16 cellular contexts compared by ENCODE assay signal in the genomic region with DNA sequence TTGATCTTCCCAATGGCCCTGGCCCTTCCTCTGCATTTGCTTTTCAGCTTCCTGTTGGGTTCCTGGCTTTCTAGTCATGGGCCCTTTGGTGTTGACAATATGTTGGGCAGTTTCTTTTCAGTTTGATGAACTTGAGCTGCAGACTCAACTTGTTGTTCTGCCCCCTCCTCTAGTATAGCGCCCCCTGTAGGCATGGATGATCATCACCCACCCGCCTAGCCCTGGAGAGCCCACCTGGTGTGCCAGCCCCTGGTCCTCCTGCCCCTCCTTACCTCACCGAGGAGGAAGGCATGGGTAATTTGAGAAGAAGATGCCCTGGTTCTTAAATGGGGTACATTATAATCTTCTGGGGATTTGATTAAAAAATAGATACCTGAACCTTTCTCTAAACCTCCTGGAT.
DNase-seq lines count a peak whose midpoint lies in the region; ATAC-seq and TF ChIP-seq lines count a peak whose summit lies in the region.
"Had no signal": no experiment of that assay in that cellular context is flagged by ENCODE, and none has a peak within 500 bp of the region (broad histone marks: within the 10 kb centered on the region; RNA-seq: fewer than 3 reads in every experiment).

No MANE protein-coding gene starts in this region.

- WGBS in SK-N-SH (ENCODE audit: low lambda C conversion rate) = 16% methylated on average over 3 of the region's 3 CpGs

- H2AFZ ChIP-seq in SK-N-SH (ENCODE audit: low read depth) (no peak overlapping the region), Loucy (ENCODE audit: low read length) (no peak overlapping the region), neural progenitor cell (replicated peaks) (no peak overlapping the region)

- H3K27ac ChIP-seq in SK-N-SH (ENCODE audit: low read depth in 2 of 2, low read length in 1 of 2) = no peak overlapping the region
- H3K27ac ChIP-seq in neural progenitor cell = no peak overlapping the region
- H3K27ac ChIP-seq in RWPE1 = no peak overlapping the region
- H3K27ac ChIP-seq: BLaER1 treated with 17β-estradiol and CSF1 and Interleukin-3, amounts not matched to agents 10 nM and 100 nM; SJCRH30 had no signal

- POLR2A ChIA-PET in SK-N-SH (lab: Yijun Ruan, JAX) = no interaction called here
- POLR2A ChIA-PET in WTC11 (lab: Charles Lee) = no interaction called here
- POLR2A ChIA-PET in RWPE1 (lab: Yijun Ruan, JAX; ENCODE audit: low non-redundant PET) = no interaction called here

- no peaks in the 10 kb centered on the region for H4K20me1 ChIP-seq in SK-N-SH (ENCODE audit: insufficient read depth)
- no peaks in the 10 kb centered on the region for H4K20me1 ChIP-seq in Loucy (ENCODE audit: insufficient read depth, low read length, poor library complexity, severe bottlenecking)
- H4K20me1 ChIP-seq in neural progenitor cell (ENCODE audit: low read depth) = no peaks in the 10 kb centered on the region
- H4K20me1 ChIP-seq: BLaER1 treated with 17β-estradiol and CSF1 and Interleukin-3, amounts not matched to agents 10 nM and 100 nM had no signal

- TF ChIP-seq CTCF in SK-N-SH (IDR thresholded peaks at IDR 0.05) = peak; percentile 23; the same call in 1 of the 2 replicates
- TF ChIP-seq CTCF in Loucy (conservative IDR thresholded peaks at IDR 0.05; ENCODE audit: low read length) = peak; percentile 50
- TF ChIP-seq CTCF in WTC11 (IDR thresholded peaks at IDR 0.05) = peak; percentile 18; the same call in 1 of the 2 replicates
- peak; percentile 25 for TF ChIP-seq CTCF in neural progenitor cell (IDR thresholded peaks at IDR 0.05)
- TF ChIP-seq CTCF in RWPE1 (conservative IDR thresholded peaks at IDR 0.05; ENCODE audit: low read depth) = no peak

- H3K9me3 ChIP-seq in SK-N-SH = no peaks in the 10 kb centered on the region
- H3K9me3 ChIP-seq in Loucy (ENCODE audit: insufficient read depth, low read depth, low read length) = no peaks in the 10 kb centered on the region
- H3K9me3 ChIP-seq in neural progenitor cell (ENCODE audit: low read depth) = no peaks in the 10 kb centered on the region
- H3K9me3 ChIP-seq: BLaER1 treated with 17β-estradiol and CSF1 and Interleukin-3, amounts not matched to agents 10 nM and 100 nM; SJCRH30 had no signal

- H3K27ac Mint-ChIP-seq in WTC11 (no peak overlapping the region), neural progenitor cell (no peak overlapping the region)
- H3K27ac Mint-ChIP-seq: T-cell had no signal

- H3K27me3 Mint-ChIP-seq in WTC11 (ENCODE audit: low read depth) (no peaks in the 10 kb centered on the region; the same call in 1 of the 2 replicates), neural progenitor cell (ENCODE audit: insufficient read depth, low read depth) (peaks cover 7% of the 10 kb centered on the region)

- H3K4me1 ChIP-seq in SK-N-SH (ENCODE audit: control insufficient read depth in 1 of 2, insufficient read depth in 2 of 2, low read depth in 1 of 2, low read length in 1 of 2) (no peaks in the 10 kb centered on the region; a peak in 1 of 4 replicates), Loucy (ENCODE audit: insufficient read depth, low read length, poor library complexity, severe bottlenecking) (peaks cover 13% of the 10 kb centered on the region), neural progenitor cell (no peaks in the 10 kb centered on the region)
- H3K4me1 ChIP-seq: BLaER1 treated with 17β-estradiol and CSF1 and Interleukin-3, amounts not matched to agents 10 nM and 100 nM; SJCRH30 had no signal

- H3K36me3 Mint-ChIP-seq in WTC11 (no peaks in the 10 kb centered on the region; the same call in 1 of the 2 replicates), neural progenitor cell (no peaks in the 10 kb centered on the region)
- H3K36me3 Mint-ChIP-seq: T-cell had no signal

- ATAC-seq in SK-N-SH treated with all-trans-retinoic acid at 6 μM for 48 hours (no peak), WTC11 (no peak)
- ATAC-seq: T-cell had no signal

- H3F3A ChIP-seq in SK-N-SH (replicated peaks; ENCODE audit: insufficient read depth) (no peaks in the 10 kb centered on the region), Loucy (ENCODE audit: low read depth) (no peaks in the 10 kb centered on the region), neural progenitor cell (ENCODE audit: low read depth) (no peaks in the 10 kb centered on the region)

- H3K4me1 Mint-ChIP-seq in WTC11 (peaks cover 11% of the 10 kb centered on the region), neural progenitor cell (no peaks in the 10 kb centered on the region)
- H3K4me1 Mint-ChIP-seq: T-cell had no signal

- TF ChIP-seq EP300 in SK-N-SH (IDR thresholded peaks at IDR 0.05; ENCODE audit: borderline replicate concordance in 1 of 2, low read depth in 1 of 2, low read length in 1 of 2) = no peak

- no peak overlapping the region for H3K4me3 Mint-ChIP-seq in WTC11
- no peak overlapping the region for H3K4me3 Mint-ChIP-seq in neural progenitor cell
- H3K4me3 Mint-ChIP-seq: T-cell had no signal

- H3K36me3 ChIP-seq in SK-N-SH (replicated peaks in 1 of 2; ENCODE audit: control insufficient read depth in 1 of 2, insufficient read depth in 2 of 2, low read length in 1 of 2) = no peaks in the 10 kb centered on the region
- no peaks in the 10 kb centered on the region for H3K36me3 ChIP-seq in Loucy (ENCODE audit: insufficient read depth, low read length)
- no peaks in the 10 kb centered on the region for H3K36me3 ChIP-seq in neural progenitor cell
- H3K36me3 ChIP-seq: BLaER1 treated with 17β-estradiol and CSF1 and Interleukin-3, amounts not matched to agents 10 nM and 100 nM; SJCRH30 had no signal

- H3K27me3 ChIP-seq in SK-N-SH (ENCODE audit: insufficient read depth) = no peaks in the 10 kb centered on the region
- no peaks in the 10 kb centered on the region for H3K27me3 ChIP-seq in Loucy (ENCODE audit: insufficient read depth, low read length, poor library complexity, severe bottlenecking)
- H3K27me3 ChIP-seq in neural progenitor cell = no peaks in the 10 kb centered on the region
- H3K27me3 ChIP-seq: BLaER1 treated with 17β-estradiol and CSF1 and Interleukin-3, amounts not matched to agents 10 nM and 100 nM; SJCRH30 had no signal

- H3K9me3 Mint-ChIP-seq in WTC11 (peaks cover 16% of the 10 kb centered on the region), neural progenitor cell (no peaks in the 10 kb centered on the region)

- no peak for TF ChIP-seq RAD21 in SK-N-SH (IDR thresholded peaks at IDR 0.05; ENCODE audit: low read length)

- no peaks in the 10 kb centered on the region for H3K9me2 ChIP-seq in SK-N-SH
- no peaks in the 10 kb centered on the region for H3K9me2 ChIP-seq in Loucy (replicated peaks; ENCODE audit: low read depth, low read length)

- H3K4me2 ChIP-seq in SK-N-SH (no peak overlapping the region), Loucy (ENCODE audit: low read depth, low read length, poor library complexity, severe bottlenecking) (no peak overlapping the region), neural progenitor cell (no peak overlapping the region)
- H3K4me2 ChIP-seq: BLaER1 treated with 17β-estradiol and CSF1 and Interleukin-3, amounts not matched to agents 10 nM and 100 nM had no signal

- H3K9ac ChIP-seq in SK-N-SH = no peak overlapping the region
- H3K9ac ChIP-seq in Loucy (ENCODE audit: low read depth, low read length, poor library complexity, severe bottlenecking) = no peak overlapping the region
- H3K9ac ChIP-seq in neural progenitor cell = no peak overlapping the region
- H3K9ac ChIP-seq: BLaER1 treated with 17β-estradiol and CSF1 and Interleukin-3, amounts not matched to agents 10 nM and 100 nM had no signal

- H3K79me2 ChIP-seq in SK-N-SH (ENCODE audit: insufficient read depth) = no peaks in the 10 kb centered on the region
- H3K79me2 ChIP-seq in Loucy (ENCODE audit: insufficient read depth, low read length) = no peaks in the 10 kb centered on the region
- no peaks in the 10 kb centered on the region for H3K79me2 ChIP-seq in neural progenitor cell (ENCODE audit: low read depth)

- CTCF ChIA-PET in SK-N-SH (lab: Yijun Ruan, JAX) (interaction anchor here (1.1 to 2.0 kb wide), 6 partner anchors 9 to 105 kb away, joined by 3 to 13 read pairs (median 6); no protein-coding TSS in a partner anchor), WTC11 (lab: Charles Lee) (interaction anchor here (1.0 to 1.6 kb wide), 3 partner anchors 9 to 193 kb away, joined by 3 to 4 read pairs (median 4); no protein-coding TSS in a partner anchor), RWPE1 (lab: Yijun Ruan, JAX) (interaction anchor here (0.7 kb wide), 1 partner anchor 11 kb away, joined by 3 read pairs; no protein-coding TSS in a partner anchor)

- no peak for DNase-seq in SK-N-SH
- peak; percentile 30 for DNase-seq in WTC11 (ENCODE audit: low spot score)
- DNase-seq in neural progenitor cell (ENCODE audit: low spot score) = no peak
- no peak for DNase-seq in activated T-cell treated with anti-CD3 and anti-CD28 coated beads, Interleukin-2, amount 50 U/mL, for 48 hours
- DNase-seq in RWPE1 (ENCODE audit: low spot score) = no peak
- no peak for DNase-seq in SW480 (ENCODE audit: low spot score)
- DNase-seq: 8988T, MV-4-11, NCI-H146, NCI-H2227 treated with DMSO at 0.1 percent for 48 hours, NCI-H526 treated with DMSO at 0.1 percent for 48 hours, SJCRH30, T-cell had no signal

- H3K4me3 ChIP-seq in SK-N-SH (ENCODE audit: low read depth in 2 of 2, low read length in 1 of 2) (no peak overlapping the region), Loucy (ENCODE audit: low read length, poor library complexity, severe bottlenecking) (no peak overlapping the region), neural progenitor cell (no peak overlapping the region)
- H3K4me3 ChIP-seq: BLaER1 treated with 17β-estradiol and CSF1 and Interleukin-3, amounts not matched to agents 10 nM and 100 nM; SJCRH30 had no signal

TF ChIP-seq in SK-N-SH treated with all-trans-retinoic acid at 6 μM for 48 hours, 23 proteins besides CTCF, POLR2A, EP300 and RAD21 (continues in another document):
- TF ChIP-seq ZNF70 (CRISPR knock-in tag; IDR thresholded peaks at IDR 0.05) (no peak), RARB (CRISPR knock-in tag; IDR thresholded peaks at IDR 0.05) (no peak), ESRRG (CRISPR knock-in tag; IDR thresholded peaks at IDR 0.05) (no peak), BACH2 (CRISPR knock-in tag; IDR thresholded peaks at IDR 0.05; ENCODE audit: borderline replicate concordance) (no peak)

TF ChIP-seq in WTC11, 78 proteins besides CTCF, POLR2A, EP300 and RAD21 (continues in another document):
- TF ChIP-seq TCF7 (CRISPR knock-in tag; IDR thresholded peaks at IDR 0.05; ENCODE audit: low read depth) (no peak), JUN (CRISPR knock-in tag; IDR thresholded peaks at IDR 0.05) (no peak), ESRRA (CRISPR knock-in tag; IDR thresholded peaks at IDR 0.05; ENCODE audit: borderline replicate concordance) (no peak), IRF2 (CRISPR knock-in tag; IDR thresholded peaks at IDR 0.05; ENCODE audit: borderline replicate concordance, low read depth) (no peak), ZNF263 (CRISPR knock-in tag; IDR thresholded peaks at IDR 0.05; ENCODE audit: low read depth) (no peak), RORB (CRISPR knock-in tag; IDR thresholded peaks at IDR 0.05) (no peak)
- TF ChIP-seq, protein P1, sequence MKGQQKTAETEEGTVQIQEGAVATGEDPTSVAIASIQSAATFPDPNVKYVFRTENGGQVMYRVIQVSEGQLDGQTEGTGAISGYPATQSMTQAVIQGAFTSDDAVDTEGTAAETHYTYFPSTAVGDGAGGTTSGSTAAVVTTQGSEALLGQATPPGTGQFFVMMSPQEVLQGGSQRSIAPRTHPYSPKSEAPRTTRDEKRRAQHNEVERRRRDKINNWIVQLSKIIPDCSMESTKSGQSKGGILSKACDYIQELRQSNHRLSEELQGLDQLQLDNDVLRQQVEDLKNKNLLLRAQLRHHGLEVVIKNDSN (CRISPR knock-in tag; IDR thresholded peaks at IDR 0.05) = no peak
